Comparison of ENCODE assay signal across 11 cellular contexts in genomic region chr17:50765454-50766221, GRCh38. TPM values are rescaled to one million over a fixed set of nuclear protein-coding genes. Genes with fewer than 3 reads are reported as not detected.
DNase-seq lines count a peak whose midpoint lies in the region; ATAC-seq and TF ChIP-seq lines count a peak whose summit lies in the region.
"Had no signal": no experiment of that assay in that cellular context is flagged by ENCODE, and none has a peak within 500 bp of the region (broad histone marks: within the 10 kb centered on the region; RNA-seq: fewer than 3 reads in every experiment).

No MANE protein-coding gene starts in this region.

- H2BK20ac ChIP-seq in IMR-90 (ENCODE audit: low read depth, low read length) (no peak overlapping the region), H9 (ENCODE audit: low read depth, low read length, poor library complexity, severe bottlenecking) (no peak overlapping the region)

- H3K14ac ChIP-seq in IMR-90 (replicated peaks; ENCODE audit: low read depth, low read length), result no peak overlapping the region
- no peak overlapping the region for H3K14ac ChIP-seq in H9 (ENCODE audit: insufficient read depth, low read length)

- POLR2A ChIA-PET in IMR-90 (lab: Charles Lee; ENCODE audit: unreplicated experiment), result no interaction called here
- POLR2A ChIA-PET in activated CD4-positive, alpha-beta memory T cell treated with anti-CD3 and anti-CD28 coated beads for 36 hours (lab: Charles Lee), result no interaction called here

- H3K23ac ChIP-seq in IMR-90 (ENCODE audit: low read depth, low read length) (no peak overlapping the region), H9 (ENCODE audit: insufficient read length, low read depth, low read length) (no peak overlapping the region)

- 0 out of 7 replicates have a peak overlapping the region, but pooled peaks of 1 of the 3 experiments have one; percentile 29 for H3K27ac Mint-ChIP-seq in H9
- H3K27ac Mint-ChIP-seq in activated CD4-positive, alpha-beta memory T cell treated with anti-CD3 and anti-CD28 coated beads for 36 hours, result no peak overlapping the region
- H3K27ac Mint-ChIP-seq in activated T-helper 1 cell treated with anti-CD3 and anti-CD28 coated beads, Interleukin-12 subunit alpha, Interleukin-12 subunit beta, Interleukin-2, Interleukin-4 antibody, amounts not matched to agents 30 ng/mL and 10 ng/mL and 1 ng/mL, durations not matched to agents 14 hours and 24 hours and 36 hours, result no peak overlapping the region
- H3K27ac Mint-ChIP-seq in activated naive CD4-positive, alpha-beta T cell treated with anti-CD3 and anti-CD28 coated beads for 36 hours, result no peak overlapping the region
- H3K27ac Mint-ChIP-seq: stimulated activated effector memory CD8-positive, alpha-beta T cell treated with anti-CD3 and anti-CD28 coated beads, Interleukin-12 subunit alpha, Interleukin-12 subunit beta, amount 100 ng/mL, for 72 hours had no signal

- ATAC-seq in IMR-90 (ENCODE audit: low read depth), result no peak
- ATAC-seq: stimulated activated effector memory CD8-positive, alpha-beta T cell treated with anti-CD3 and anti-CD28 coated beads, Interleukin-12 subunit alpha, Interleukin-12 subunit beta, amount 100 ng/mL, for 72 hours had no signal

- no peak overlapping the region for H3K4me3 Mint-ChIP-seq in H9
- no peak overlapping the region for H3K4me3 Mint-ChIP-seq in activated CD4-positive, alpha-beta memory T cell treated with anti-CD3 and anti-CD28 coated beads for 36 hours
- H3K4me3 Mint-ChIP-seq in activated T-helper 1 cell treated with anti-CD3 and anti-CD28 coated beads, Interleukin-12 subunit alpha, Interleukin-12 subunit beta, Interleukin-2, Interleukin-4 antibody, amounts not matched to agents 30 ng/mL and 10 ng/mL and 1 ng/mL, durations not matched to agents 14 hours and 24 hours and 36 hours, result no peak overlapping the region
- no peak overlapping the region for H3K4me3 Mint-ChIP-seq in activated naive CD4-positive, alpha-beta T cell treated with anti-CD3 and anti-CD28 coated beads for 36 hours
- H3K4me3 Mint-ChIP-seq: stimulated activated effector memory CD8-positive, alpha-beta T cell treated with anti-CD3 and anti-CD28 coated beads, Interleukin-12 subunit alpha, Interleukin-12 subunit beta, amount 100 ng/mL, for 72 hours had no signal

- H3K23me2 ChIP-seq in H9 (ENCODE audit: insufficient read length, low read depth, low read length, poor library complexity, severe bottlenecking), result no peaks in the 10 kb centered on the region

- no peaks in the 10 kb centered on the region for H3K27me3 Mint-ChIP-seq in H9 (ENCODE audit: low read depth)
- H3K27me3 Mint-ChIP-seq in activated CD4-positive, alpha-beta memory T cell treated with anti-CD3 and anti-CD28 coated beads for 36 hours, result peaks cover 14% of the 10 kb centered on the region
- H3K27me3 Mint-ChIP-seq in activated T-helper 1 cell treated with anti-CD3 and anti-CD28 coated beads, Interleukin-12 subunit alpha, Interleukin-12 subunit beta, Interleukin-2, Interleukin-4 antibody, amounts not matched to agents 30 ng/mL and 10 ng/mL and 1 ng/mL, durations not matched to agents 14 hours and 24 hours and 36 hours (ENCODE audit: insufficient read depth), result peaks cover 17% of the 10 kb centered on the region
- no peaks in the 10 kb centered on the region for H3K27me3 Mint-ChIP-seq in activated naive CD4-positive, alpha-beta T cell treated with anti-CD3 and anti-CD28 coated beads for 36 hours (ENCODE audit: low read depth)

- H4K5ac ChIP-seq in IMR-90 (ENCODE audit: low read depth, low read length), result no peak overlapping the region
- H4K5ac ChIP-seq in H9 (ENCODE audit: insufficient read length, low read depth, low read length), result no peak overlapping the region

- H3K79me2 ChIP-seq in H9 (ENCODE audit: insufficient read depth, low read length), result no peaks in the 10 kb centered on the region
- H3K79me2 ChIP-seq: parathyroid adenoma had no signal

- H2AFZ ChIP-seq in IMR-90 (replicated peaks; ENCODE audit: low read length, poor library complexity), result peak overlapping the region; percentile 26
- H2AFZ ChIP-seq in H9 (ENCODE audit: low read length), result no peak overlapping the region

- no peaks in the 10 kb centered on the region for H3K36me3 Mint-ChIP-seq in H9 (ENCODE audit: insufficient read depth in 1 of 3, low read depth in 3 of 3)
- H3K36me3 Mint-ChIP-seq in activated CD4-positive, alpha-beta memory T cell treated with anti-CD3 and anti-CD28 coated beads for 36 hours, result no peaks in the 10 kb centered on the region
- no peaks in the 10 kb centered on the region for H3K36me3 Mint-ChIP-seq in activated T-helper 1 cell treated with anti-CD3 and anti-CD28 coated beads, Interleukin-12 subunit alpha, Interleukin-12 subunit beta, Interleukin-2, Interleukin-4 antibody, amounts not matched to agents 30 ng/mL and 10 ng/mL and 1 ng/mL, durations not matched to agents 14 hours and 24 hours and 36 hours (ENCODE audit: low read depth)
- H3K36me3 Mint-ChIP-seq in activated naive CD4-positive, alpha-beta T cell treated with anti-CD3 and anti-CD28 coated beads for 36 hours (ENCODE audit: low read depth), result no peaks in the 10 kb centered on the region
- H3K36me3 Mint-ChIP-seq: stimulated activated effector memory CD8-positive, alpha-beta T cell treated with anti-CD3 and anti-CD28 coated beads, Interleukin-12 subunit alpha, Interleukin-12 subunit beta, amount 100 ng/mL, for 72 hours had no signal

- TF ChIP-seq POLR2A in IMR-90 (IDR thresholded peaks at IDR 0.05; ENCODE audit: low read depth, low read length), result no peak

- dilution Hi-C loops in IMR-90 (cut with HindIII; ENCODE audit: low sequenced_read_pairs, unreplicated experiment), result no loop called here

- H3K27me3 ChIP-seq in IMR-90 (ENCODE audit: control insufficient read depth, insufficient read depth, low read length), result peaks cover 7% of the 10 kb centered on the region
- no peaks in the 10 kb centered on the region for H3K27me3 ChIP-seq in rectal smooth muscle tissue (ENCODE audit: control insufficient read depth, insufficient read depth, low read length)
- H3K27me3 ChIP-seq in H9 (ENCODE audit: insufficient read depth, low read length), result no peaks in the 10 kb centered on the region

- H3K4me1 Mint-ChIP-seq in H9, result peaks cover 10 to 21% of the 10 kb centered on the region in 2 experiments
- peaks cover 2% of the 10 kb centered on the region for H3K4me1 Mint-ChIP-seq in activated CD4-positive, alpha-beta memory T cell treated with anti-CD3 and anti-CD28 coated beads for 36 hours (ENCODE audit: low read depth)
- no peaks in the 10 kb centered on the region for H3K4me1 Mint-ChIP-seq in activated T-helper 1 cell treated with anti-CD3 and anti-CD28 coated beads, Interleukin-12 subunit alpha, Interleukin-12 subunit beta, Interleukin-2, Interleukin-4 antibody, amounts not matched to agents 30 ng/mL and 10 ng/mL and 1 ng/mL, durations not matched to agents 14 hours and 24 hours and 36 hours (ENCODE audit: low read depth)
- peaks cover 10% of the 10 kb centered on the region for H3K4me1 Mint-ChIP-seq in activated naive CD4-positive, alpha-beta T cell treated with anti-CD3 and anti-CD28 coated beads for 36 hours (ENCODE audit: low read depth)

- H3K27ac ChIP-seq in IMR-90 (ENCODE audit: insufficient read depth, low read length), result no peak overlapping the region
- H3K27ac ChIP-seq in rectal smooth muscle tissue (ENCODE audit: low read depth, low read length), result peak overlapping the region; percentile 1
- no peak overlapping the region for H3K27ac ChIP-seq in H9 (ENCODE audit: insufficient read length, low read depth, low read length)
- H3K27ac ChIP-seq: parathyroid adenoma had no signal

- H2BK12ac ChIP-seq in H9 (ENCODE audit: insufficient read length, low read depth, low read length), result no peak overlapping the region

- H4K20me1 ChIP-seq in IMR-90 (ENCODE audit: insufficient read depth, low read length) (no peaks in the 10 kb centered on the region), H9 (ENCODE audit: control insufficient read depth, insufficient read depth, insufficient read length) (no peaks in the 10 kb centered on the region)

- WGBS in IMR-90 (ENCODE audit: extremely low coverage in 2 of 2, insufficient read length in 1 of 2), 2 experiments, result 60% methylated on average over 1 of the region's 9 CpGs; no CpG with 5 or more reads in 1 of the 2 experiments
- WGBS in H9 (ENCODE audit: extremely low coverage, insufficient read length, low lambda C conversion rate), result no CpG with 5 or more reads among the region's 9 CpGs

- H3K56ac ChIP-seq in IMR-90 (ENCODE audit: extremely low read depth, insufficient read depth, low read length), result no peak overlapping the region
- H3K56ac ChIP-seq in H9 (ENCODE audit: insufficient read length, low read depth, low read length), result no peak overlapping the region

- no peak overlapping the region for H3K18ac ChIP-seq in IMR-90 (ENCODE audit: low read depth, low read length)
- H3K18ac ChIP-seq in H9 (ENCODE audit: insufficient read length, low read depth, low read length), result no peak overlapping the region

- H3T11ph ChIP-seq in H9 (ENCODE audit: low read length), result no peak overlapping the region

- H4K91ac ChIP-seq in IMR-90 (ENCODE audit: insufficient read depth, low read depth, low read length), result no peak overlapping the region
- H4K91ac ChIP-seq in H9 (ENCODE audit: insufficient read length, low read depth, low read length), result no peak overlapping the region

- H3K4me3 ChIP-seq in IMR-90 (ENCODE audit: insufficient read depth, low read depth, low read length) (no peak overlapping the region), rectal smooth muscle tissue (ENCODE audit: low read length) (peak overlapping the region; percentile 44)

- TF ChIP-seq CTCF in IMR-90 (conservative IDR thresholded peaks at IDR 0.05; ENCODE audit: low read depth, low read length) (no peak), H9 (conservative IDR thresholded peaks at IDR 0.05) (no peak)

- no peak overlapping the region for H3K4ac ChIP-seq in IMR-90 (ENCODE audit: low read depth, low read length)
- no peak overlapping the region for H3K4ac ChIP-seq in H9 (ENCODE audit: low read depth, low read length)

- H2BK5ac ChIP-seq in IMR-90 (ENCODE audit: low read depth, low read length, poor library complexity, severe bottlenecking) (no peak overlapping the region), H9 (ENCODE audit: insufficient read length, low read length) (no peak overlapping the region)

- H3K9me3 ChIP-seq in IMR-90 (ENCODE audit: control insufficient read depth, insufficient read depth, low read length), result no peaks in the 10 kb centered on the region
- H3K9me3 ChIP-seq in H9 (ENCODE audit: control insufficient read depth, low read depth, low read length), result no peaks in the 10 kb centered on the region

- H3K79me1 ChIP-seq in IMR-90 (ENCODE audit: low read depth in 1 of 2, low read length in 2 of 2), result no peaks in the 10 kb centered on the region
- H3K79me1 ChIP-seq in H9 (ENCODE audit: insufficient read depth, low read depth, low read length, poor library complexity, severe bottlenecking), result no peaks in the 10 kb centered on the region

- H4K8ac ChIP-seq in IMR-90 (ENCODE audit: low read depth in 2 of 2, low read length in 2 of 2) (no peak overlapping the region), H9 (replicated peaks; ENCODE audit: insufficient read length, low read depth, low read length) (no peak overlapping the region)

- H3K9ac ChIP-seq in IMR-90 (ENCODE audit: low read depth, low read length) (no peak overlapping the region), rectal smooth muscle tissue (ENCODE audit: low read length) (peak overlapping the region; percentile 5), H9 (ENCODE audit: extremely low read depth, insufficient read length, low read length) (no peak overlapping the region)
- H3K9ac ChIP-seq: parathyroid adenoma had no signal

- H3K36me3 ChIP-seq in IMR-90 (ENCODE audit: control insufficient read depth, insufficient read depth, low read length) (no peaks in the 10 kb centered on the region), rectal smooth muscle tissue (ENCODE audit: control insufficient read depth, insufficient read depth, low read length) (no peaks in the 10 kb centered on the region)

- H3K4me1 ChIP-seq in IMR-90 (ENCODE audit: control insufficient read depth, insufficient read depth, low read length), result no peaks in the 10 kb centered on the region
- peaks cover 8% of the 10 kb centered on the region for H3K4me1 ChIP-seq in rectal smooth muscle tissue (ENCODE audit: control insufficient read depth, insufficient read depth, low read length)
- peaks cover 4% of the 10 kb centered on the region; the same call in 1 of the 2 replicates for H3K4me1 ChIP-seq in H9 (ENCODE audit: insufficient read depth, low read length)

- H3K9me3 Mint-ChIP-seq in H9, result no peaks in the 10 kb centered on the region
- no peaks in the 10 kb centered on the region for H3K9me3 Mint-ChIP-seq in activated CD4-positive, alpha-beta memory T cell treated with anti-CD3 and anti-CD28 coated beads for 36 hours
- H3K9me3 Mint-ChIP-seq in activated T-helper 1 cell treated with anti-CD3 and anti-CD28 coated beads, Interleukin-12 subunit alpha, Interleukin-12 subunit beta, Interleukin-2, Interleukin-4 antibody, amounts not matched to agents 30 ng/mL and 10 ng/mL and 1 ng/mL, durations not matched to agents 14 hours and 24 hours and 36 hours, result no peaks in the 10 kb centered on the region
- no peaks in the 10 kb centered on the region for H3K9me3 Mint-ChIP-seq in activated naive CD4-positive, alpha-beta T cell treated with anti-CD3 and anti-CD28 coated beads for 36 hours
- H3K9me3 Mint-ChIP-seq: stimulated activated effector memory CD8-positive, alpha-beta T cell treated with anti-CD3 and anti-CD28 coated beads, Interleukin-12 subunit alpha, Interleukin-12 subunit beta, amount 100 ng/mL, for 72 hours had no signal

- no peak overlapping the region for H2BK15ac ChIP-seq in IMR-90 (ENCODE audit: low read depth, low read length)
- H2BK15ac ChIP-seq in H9 (ENCODE audit: low read depth, low read length), result no peak overlapping the region

- DNase-seq in GM19238 (ENCODE audit: insufficient read length, low spot score), result peak; percentile 35
- DNase-seq in IMR-90, result no peak
- peak; percentile 17 to 68 for DNase-seq in dermis microvascular lymphatic vessel endothelial cell (ENCODE audit: low read depth in 2 of 2)
- DNase-seq in H9, result no peak
- no peak for DNase-seq in activated CD4-positive, alpha-beta memory T cell treated with anti-CD3 and anti-CD28 coated beads for 36 hours
- no peak for DNase-seq in activated T-helper 1 cell treated with anti-CD3 and anti-CD28 coated beads, Interleukin-12 subunit alpha, Interleukin-12 subunit beta, Interleukin-2, Interleukin-4 antibody, amounts not matched to agents 30 ng/mL and 10 ng/mL and 1 ng/mL, durations not matched to agents 14 hours and 24 hours and 36 hours (ENCODE audit: low spot score)
- no peak for DNase-seq in activated naive CD4-positive, alpha-beta T cell treated with anti-CD3 and anti-CD28 coated beads for 36 hours
- DNase-seq: activated naive CD4-positive, alpha-beta T cell treated with Interleukin-2 at 50 U/mL for 16 hours had no signal

- H2BK120ac ChIP-seq in IMR-90 (ENCODE audit: low read depth, low read length) (no peak overlapping the region), H9 (ENCODE audit: low read depth, low read length, poor library complexity, severe bottlenecking) (no peak overlapping the region)

- CTCF ChIA-PET in IMR-90 (lab: Yijun Ruan, JAX), result no interaction called here
- CTCF ChIA-PET in activated CD4-positive, alpha-beta memory T cell treated with anti-CD3 and anti-CD28 coated beads for 36 hours (lab: Charles Lee), result interaction anchor here (0.6 to 2.1 kb wide), 2 partner anchors 17 to 342 kb away, joined by 3 to 7 read pairs; no protein-coding TSS in a partner anchor
- CTCF ChIA-PET in activated naive CD4-positive, alpha-beta T cell treated with anti-CD3 and anti-CD28 coated beads for 36 hours (lab: Charles Lee), result interaction anchor here (0.6 to 1.0 kb wide), 2 partner anchors 86 to 289 kb away, joined by 3 read pairs; no protein-coding TSS in a partner anchor

- no TSS peak for BruUV-seq in IMR-90 (replicated peaks; lab: Mats Ljungman, UMichigan)

- intact Hi-C loops in IMR-90 (cut with micrococcal nuclease), result no loop called here
- intact Hi-C loops in activated CD4-positive, alpha-beta memory T cell treated with anti-CD3 and anti-CD28 coated beads for 36 hours (cut with micrococcal nuclease), result no loop called here
- intact Hi-C loops in activated T-helper 1 cell treated with anti-CD3 and anti-CD28 coated beads, Interleukin-12 subunit alpha, Interleukin-12 subunit beta, Interleukin-2, Interleukin-4 antibody, amounts not matched to agents 30 ng/mL and 10 ng/mL and 1 ng/mL, durations not matched to agents 14 hours and 24 hours and 36 hours (cut with micrococcal nuclease), result no loop called here
- intact Hi-C loops in activated naive CD4-positive, alpha-beta T cell treated with anti-CD3 and anti-CD28 coated beads for 36 hours (cut with micrococcal nuclease), result no loop called here

- TF ChIP-seq RAD21 in IMR-90 (IDR thresholded peaks at IDR 0.05; ENCODE audit: low read length), result no peak

- no peaks in the 10 kb centered on the region for H3K9me1 ChIP-seq in IMR-90 (ENCODE audit: insufficient read depth, low read length)

- H3K4me2 ChIP-seq in IMR-90 (ENCODE audit: low read depth, low read length) (no peak overlapping the region), H9 (ENCODE audit: insufficient read depth, insufficient read length, low read length) (no peak overlapping the region)

- in situ Hi-C loops in IMR-90 (cut with MboI; ENCODE audit: low sequenced_read_pairs), result no loop called here

- H2AK5ac ChIP-seq in IMR-90 (ENCODE audit: low read depth, low read length) (no peak overlapping the region), H9 (ENCODE audit: insufficient read length, low read length) (no peak overlapping the region)

- no peak overlapping the region for H2AK9ac ChIP-seq in IMR-90 (replicated peaks; ENCODE audit: low read depth, low read length, poor library complexity)

RNA-seq across cellular contexts. Expression of gene ANKRD40CL, which starts 1.7 kb away (rescaled TPM):
- not detected in 2 replicates for total RNA-seq in IMR-90 (2012; rRNA removed)
- not detected in 2 replicates for polyA plus RNA-seq in IMR-90 (2012; rRNA removed)
- polyA plus RNA-seq in IMR-90 (2012; cell fraction: cytosol; rRNA removed), result not detected in 2 replicates
- polyA plus RNA-seq in IMR-90 (2012; cell fraction: nucleus; rRNA removed; ENCODE audit: low replicate concordance), result not detected in 2 replicates
- not detected in 2 replicates for total RNA-seq in dermis microvascular lymphatic vessel endothelial cell
- total RNA-seq in H9 (2021), result not detected in 2 replicates
- not detected for total RNA-seq in activated CD4-positive, alpha-beta memory T cell treated with anti-CD3 and anti-CD28 coated beads for 36 hours
- not detected in 2 replicates for total RNA-seq in activated T-helper 1 cell treated with anti-CD3 and anti-CD28 coated beads, Interleukin-12 subunit alpha, Interleukin-12 subunit beta, Interleukin-2, Interleukin-4 antibody, amounts not matched to agents 30 ng/mL and 10 ng/mL and 1 ng/mL, durations not matched to agents 14 hours and 24 hours and 36 hours
- not detected for total RNA-seq in activated naive CD4-positive, alpha-beta T cell treated with anti-CD3 and anti-CD28 coated beads for 36 hours

RNA-seq across cellular contexts. Expression of gene LUC7L3, which starts 46.2 kb away (rescaled TPM):
- total RNA-seq in IMR-90 (2012; rRNA removed), result 17.7 and 20.0 TPM in 2 replicates
- polyA plus RNA-seq in IMR-90 (2012; rRNA removed), result 44.7 and 47.5 TPM in 2 replicates
- 27.5 and 27.7 TPM in 2 replicates for polyA plus RNA-seq in IMR-90 (2012; cell fraction: cytosol; rRNA removed)
- 183 and 387 TPM in 2 replicates for polyA plus RNA-seq in IMR-90 (2012; cell fraction: nucleus; rRNA removed; ENCODE audit: low replicate concordance)
- 13.9 and 14.2 TPM in 2 replicates for total RNA-seq in dermis microvascular lymphatic vessel endothelial cell
- total RNA-seq in H9 (2021), result 143 and 154 TPM in 2 replicates
- 100 to 1,000 TPM; 120 to 137 TPM for total RNA-seq in activated CD4-positive, alpha-beta memory T cell treated with anti-CD3 and anti-CD28 coated beads for 36 hours
- total RNA-seq in activated T-helper 1 cell treated with anti-CD3 and anti-CD28 coated beads, Interleukin-12 subunit alpha, Interleukin-12 subunit beta, Interleukin-2, Interleukin-4 antibody, amounts not matched to agents 30 ng/mL and 10 ng/mL and 1 ng/mL, durations not matched to agents 14 hours and 24 hours and 36 hours, result 118 and 123 TPM in 2 replicates
- total RNA-seq in activated naive CD4-positive, alpha-beta T cell treated with anti-CD3 and anti-CD28 coated beads for 36 hours, result 100 to 1,000 TPM; 120 to 136 TPM

RNA-seq across cellular contexts. Expression of gene ANKRD40, which starts 57.9 kb away (rescaled TPM):
- total RNA-seq in IMR-90 (2012; rRNA removed) (35.8 and 38.9 TPM in 2 replicates), dermis microvascular lymphatic vessel endothelial cell (26.7 and 27.0 TPM in 2 replicates), H9 (2021) (54.3 and 56.1 TPM in 2 replicates)
- 23.4 and 23.5 TPM in 2 replicates for polyA plus RNA-seq in IMR-90 (2012; rRNA removed)
- 6.0 and 8.0 TPM in 2 replicates for polyA plus RNA-seq in IMR-90 (2012; cell fraction: cytosol; rRNA removed)
- 6.2 and 29.6 TPM in 2 replicates for polyA plus RNA-seq in IMR-90 (2012; cell fraction: nucleus; rRNA removed; ENCODE audit: low replicate concordance)
- total RNA-seq in activated CD4-positive, alpha-beta memory T cell treated with anti-CD3 and anti-CD28 coated beads for 36 hours, result 10 to 100 TPM; 27.4 to 27.8 TPM
- total RNA-seq in activated T-helper 1 cell treated with anti-CD3 and anti-CD28 coated beads, Interleukin-12 subunit alpha, Interleukin-12 subunit beta, Interleukin-2, Interleukin-4 antibody, amounts not matched to agents 30 ng/mL and 10 ng/mL and 1 ng/mL, durations not matched to agents 14 hours and 24 hours and 36 hours, result 47.0 and 50.3 TPM in 2 replicates
- 10 to 100 TPM; 25.7 to 26.5 TPM for total RNA-seq in activated naive CD4-positive, alpha-beta T cell treated with anti-CD3 and anti-CD28 coated beads for 36 hours

Comparison
In these comparisons a context has a peak if more than half of its experiments do, and no peak if none do; other contexts are left out.
1. DNase-seq: peak in GM19238 (single experiment) and dermis microvascular lymphatic vessel endothelial cell (2 of 2); none in IMR-90 (single experiment), H9 (single experiment), activated CD4-positive, alpha-beta memory T cell treated with anti-CD3 and anti-CD28 coated beads for 36 hours (single experiment), activated T-helper 1 cell treated with anti-CD3 and anti-CD28 coated beads, Interleukin-12 subunit alpha, Interleukin-12 subunit beta, Interleukin-2, Interleukin-4 antibody, amounts not matched to agents 30 ng/mL and 10 ng/mL and 1 ng/mL, durations not matched to agents 14 hours and 24 hours and 36 hours (single experiment) and activated naive CD4-positive, alpha-beta T cell treated with anti-CD3 and anti-CD28 coated beads for 36 hours (single experiment).